ENCODE assay signal across 8 cellular contexts in genomic region chr4:153084939-153085630, GRCh38.
DNase-seq lines count a peak whose midpoint lies in the region; ATAC-seq and TF ChIP-seq lines count a peak whose summit lies in the region.

No MANE protein-coding gene starts in this region.

- H3K36me3 ChIP-seq in OCI-LY1 (ENCODE audit: insufficient read depth, low read length), result no peaks in the 10 kb centered on the region
- H3K36me3 ChIP-seq in naive thymus-derived CD4-positive, alpha-beta T cell (ENCODE audit: control insufficient read depth in 2 of 3, insufficient read depth in 3 of 3, low read length in 3 of 3), result no peaks in the 10 kb centered on the region

- peak overlapping the region in 2 of 10 donors; percentile 11 to 16 for H3K4me3 Mint-ChIP-seq in naive thymus-derived CD4-positive, alpha-beta T cell
- no peak overlapping the region for H3K4me3 Mint-ChIP-seq in stimulated activated effector memory CD8-positive, alpha-beta T cell treated with anti-CD3 and anti-CD28 coated beads, Interleukin-12 subunit alpha, Interleukin-12 subunit beta, amount 100 ng/mL, for 72 hours

- H3K9me3 Mint-ChIP-seq in naive thymus-derived CD4-positive, alpha-beta T cell, result no peaks in the 10 kb centered on the region
- no peaks in the 10 kb centered on the region for H3K9me3 Mint-ChIP-seq in stimulated activated effector memory CD8-positive, alpha-beta T cell treated with anti-CD3 and anti-CD28 coated beads, Interleukin-12 subunit alpha, Interleukin-12 subunit beta, amount 100 ng/mL, for 72 hours

- no peak overlapping the region for H3K4me3 ChIP-seq in OCI-LY1 (ENCODE audit: low read depth, low read length, poor library complexity, severe bottlenecking)
- no peak overlapping the region for H3K4me3 ChIP-seq in naive thymus-derived CD4-positive, alpha-beta T cell (ENCODE audit: low read length)

- H3K9me3 ChIP-seq in OCI-LY1 (ENCODE audit: low read length), result no peaks in the 10 kb centered on the region
- no peaks in the 10 kb centered on the region for H3K9me3 ChIP-seq in naive thymus-derived CD4-positive, alpha-beta T cell (ENCODE audit: control insufficient read depth in 2 of 3, low read length in 3 of 3)

- CTCF ChIA-PET in naive thymus-derived CD4-positive, alpha-beta T cell (lab: Charles Lee), result interaction anchor here (0.7 to 5.7 kb wide), 11 partner anchors 10 to 237 kb away, joined by 3 to 95 read pairs (median 13); no protein-coding TSS in a partner anchor

- H3K27me3 Mint-ChIP-seq in naive thymus-derived CD4-positive, alpha-beta T cell, result peaks cover 0 to 21% (median 0%) of the 10 kb centered on the region in 5 donors

- TF ChIP-seq POLR2A in erythroblast (IDR thresholded peaks at IDR 0.05; ENCODE audit: low read length), result no peak

- TF ChIP-seq CTCF in AG09319 (IDR thresholded peaks at IDR 0.05; ENCODE audit: low read depth, low read length), result peak; percentile 99
- TF ChIP-seq CTCF in OCI-LY1 (IDR thresholded peaks at IDR 0.05; ENCODE audit: low read length), result peak; percentile 94

- no peaks in the 10 kb centered on the region for H3K79me2 ChIP-seq in OCI-LY1 (ENCODE audit: insufficient read depth, low read length)

- no peak overlapping the region for H3K27ac ChIP-seq in OCI-LY1 (ENCODE audit: low read depth, low read length, poor library complexity, severe bottlenecking)
- H3K27ac ChIP-seq in naive thymus-derived CD4-positive, alpha-beta T cell (ENCODE audit: low read depth, low read length), result no peak overlapping the region

- H3K4me1 ChIP-seq in OCI-LY1 (ENCODE audit: insufficient read depth, low read length, severe bottlenecking), result peaks cover 13% of the 10 kb centered on the region
- H3K4me1 ChIP-seq in naive thymus-derived CD4-positive, alpha-beta T cell (ENCODE audit: control insufficient read depth in 2 of 2, insufficient read depth in 2 of 2, low read length in 2 of 2), result peaks cover 5 to 25% of the 10 kb centered on the region in 2 donors

- no peaks in the 10 kb centered on the region for H4K20me1 ChIP-seq in OCI-LY1 (ENCODE audit: insufficient read depth, low read length)

- peak overlapping the region; percentile 6 to 90 (median 81) for H3K27ac Mint-ChIP-seq in naive thymus-derived CD4-positive, alpha-beta T cell
- no peak overlapping the region for H3K27ac Mint-ChIP-seq in stimulated activated effector memory CD8-positive, alpha-beta T cell treated with anti-CD3 and anti-CD28 coated beads, Interleukin-12 subunit alpha, Interleukin-12 subunit beta, amount 100 ng/mL, for 72 hours

- DNase-seq in AG09319 (ENCODE audit: extremely low read depth, low read depth) (peak; percentile 18), activated T-cell treated with anti-CD3 and anti-CD28 coated beads for 48 hours (ENCODE audit: low read depth) (peak; percentile 82), erythroblast (lab: John Stamatoyannopoulos, UW) (peak; percentile 76 to 91)
- DNase-seq in naive thymus-derived CD4-positive, alpha-beta T cell, result peak; percentile 60 to 90 (median 77)
- peak; percentile 89 to 95 for DNase-seq in stimulated activated effector memory CD8-positive, alpha-beta T cell treated with anti-CD3 and anti-CD28 coated beads, Interleukin-12 subunit alpha, Interleukin-12 subunit beta, amount 100 ng/mL, for 72 hours (ENCODE audit: low spot score in 2 of 2)

- H3K9ac ChIP-seq in OCI-LY1 (ENCODE audit: low read length), result no peak overlapping the region

- POLR2A ChIA-PET in naive thymus-derived CD4-positive, alpha-beta T cell (lab: Charles Lee), result interaction anchor here (0.7 to 1.9 kb wide), 3 partner anchors 25 to 43 kb away, joined by 3 to 9 read pairs (median 5); no protein-coding TSS in a partner anchor

- H2AFZ ChIP-seq in OCI-LY1 (ENCODE audit: low read length), result no peak overlapping the region

- H3F3A ChIP-seq in OCI-LY1 (ENCODE audit: insufficient read depth, low read length), result no peaks in the 10 kb centered on the region

- intact Hi-C loops in naive thymus-derived CD4-positive, alpha-beta T cell (cut with micrococcal nuclease), result loop anchor here (1.0 to 5.0 kb wide), 6 partner anchors 31 to 1968 kb away; partner anchors contain the start of genes ARFIP1 (in 1 of the 2) and TIGD4 (in 1 of the 2)

- H3K36me3 Mint-ChIP-seq in naive thymus-derived CD4-positive, alpha-beta T cell, result no peaks in the 10 kb centered on the region
- H3K36me3 Mint-ChIP-seq in stimulated activated effector memory CD8-positive, alpha-beta T cell treated with anti-CD3 and anti-CD28 coated beads, Interleukin-12 subunit alpha, Interleukin-12 subunit beta, amount 100 ng/mL, for 72 hours, result no peaks in the 10 kb centered on the region

- no peaks in the 10 kb centered on the region for H3K27me3 ChIP-seq in OCI-LY1 (ENCODE audit: insufficient read depth, low read length)
- no peaks in the 10 kb centered on the region for H3K27me3 ChIP-seq in naive thymus-derived CD4-positive, alpha-beta T cell (ENCODE audit: control insufficient read depth in 2 of 2, insufficient read depth in 2 of 2, low read length in 2 of 2)

- peak; percentile 39 for ATAC-seq in GM18520 (IDR thresholded peaks at IDR 0.05; ENCODE audit: unreplicated experiment)
- peak; percentile 64 for ATAC-seq in HG03342 (IDR thresholded peaks at IDR 0.05; ENCODE audit: unreplicated experiment)
- peak; percentile 88 for ATAC-seq in naive thymus-derived CD4-positive, alpha-beta T cell
- ATAC-seq in stimulated activated effector memory CD8-positive, alpha-beta T cell treated with anti-CD3 and anti-CD28 coated beads, Interleukin-12 subunit alpha, Interleukin-12 subunit beta, amount 100 ng/mL, for 72 hours, result peak; percentile 91

- no peak overlapping the region for H3K4me2 ChIP-seq in OCI-LY1 (ENCODE audit: low read length)

- H3K9me2 ChIP-seq in OCI-LY1 (ENCODE audit: low read depth, low read length), result no peaks in the 10 kb centered on the region

- H3K4me1 Mint-ChIP-seq in naive thymus-derived CD4-positive, alpha-beta T cell, result peaks cover 19 to 53% (median 41%) of the 10 kb centered on the region in 7 donors
- peaks cover 29% of the 10 kb centered on the region for H3K4me1 Mint-ChIP-seq in stimulated activated effector memory CD8-positive, alpha-beta T cell treated with anti-CD3 and anti-CD28 coated beads, Interleukin-12 subunit alpha, Interleukin-12 subunit beta, amount 100 ng/mL, for 72 hours

Comparison
In these comparisons a context has a peak if more than half of its experiments do, and no peak if none do; other contexts are left out.
1. DNase-seq: peak in every context shown above with its lines; median percentile 92 in stimulated activated effector memory CD8-positive, alpha-beta T cell treated with anti-CD3 and anti-CD28 coated beads, Interleukin-12 subunit alpha, Interleukin-12 subunit beta, amount 100 ng/mL, for 72 hours; 84 in erythroblast; 82 in activated T-cell treated with anti-CD3 and anti-CD28 coated beads for 48 hours; 77 in naive thymus-derived CD4-positive, alpha-beta T cell; 18 in AG09319.
2. ATAC-seq: peak in every context shown above with its lines; median percentile 91 in stimulated activated effector memory CD8-positive, alpha-beta T cell treated with anti-CD3 and anti-CD28 coated beads, Interleukin-12 subunit alpha, Interleukin-12 subunit beta, amount 100 ng/mL, for 72 hours; 88 in naive thymus-derived CD4-positive, alpha-beta T cell; 64 in HG03342; 39 in GM18520.